In the genomic region with DNA sequence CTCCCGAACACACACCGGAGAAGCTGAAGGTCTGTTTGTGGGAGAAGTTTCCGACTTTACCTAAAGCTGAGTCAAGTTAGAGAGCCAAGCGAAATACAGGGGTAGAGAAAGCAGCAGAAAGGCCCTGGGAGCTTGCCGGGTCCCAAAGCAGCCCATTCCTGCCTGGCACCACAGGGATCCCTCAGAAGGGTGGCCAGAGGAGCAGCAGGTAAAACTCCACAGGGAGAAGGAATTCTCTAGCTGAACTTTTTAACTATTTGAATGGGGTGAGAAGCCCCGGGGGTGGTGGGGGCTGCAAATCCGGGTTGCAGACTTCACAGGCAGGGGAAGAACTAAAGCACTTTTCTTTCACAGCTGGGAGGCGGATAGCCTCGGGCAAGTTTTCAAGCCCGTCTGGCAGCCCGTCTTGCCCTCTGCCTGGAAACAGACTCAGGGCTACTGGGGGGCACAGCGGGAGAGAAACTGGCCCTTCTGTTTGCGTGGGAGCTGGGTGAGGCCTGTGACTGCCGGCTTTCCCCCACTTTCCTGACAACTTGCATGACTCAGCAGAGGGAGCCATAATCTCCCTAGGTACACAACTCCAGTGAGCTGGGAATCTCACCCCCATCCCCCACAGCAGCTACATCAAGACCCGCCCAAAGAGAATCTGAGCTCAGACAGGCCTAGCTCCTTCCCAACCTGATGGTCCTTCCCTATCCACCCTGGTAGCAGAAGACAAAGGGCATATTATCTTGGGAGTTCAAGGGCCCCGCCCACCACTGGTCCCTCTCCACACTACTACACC, we compare ENCODE assay signal across 11 cellular contexts.
DNase-seq lines count a peak whose midpoint lies in the region; ATAC-seq and TF ChIP-seq lines count a peak whose summit lies in the region.
"Had no signal": no experiment of that assay in that cellular context is flagged by ENCODE, and none has a peak within 500 bp of the region (broad histone marks: within the 10 kb centered on the region; RNA-seq: fewer than 3 reads in every experiment).

No MANE protein-coding gene starts in this region.

- H3K36me3 ChIP-seq in HEK293 (ENCODE audit: control insufficient read depth in 2 of 2, insufficient read depth in 1 of 2, low read length in 2 of 2) (no peaks in the 10 kb centered on the region), RWPE2 (ENCODE audit: low read depth) (no peaks in the 10 kb centered on the region), fibroblast of lung (ENCODE audit: control insufficient read depth, insufficient read depth, low read length) (no peaks in the 10 kb centered on the region), skeletal muscle satellite cell (ENCODE audit: insufficient read depth, low read length) (peaks cover 9% of the 10 kb centered on the region)

- H3K27me3 ChIP-seq in RWPE2 (ENCODE audit: insufficient read depth, poor library complexity, severe bottlenecking): no peaks in the 10 kb centered on the region
- no peaks in the 10 kb centered on the region for H3K27me3 ChIP-seq in fibroblast of lung (ENCODE audit: control insufficient read depth, insufficient read depth, low read length)
- no peaks in the 10 kb centered on the region for H3K27me3 ChIP-seq in skeletal muscle satellite cell (ENCODE audit: control insufficient read depth, insufficient read depth, low read length)
- H3K27me3 ChIP-seq in right cardiac atrium (ENCODE audit: control insufficient read depth, insufficient read depth): no peaks in the 10 kb centered on the region
- H3K27me3 ChIP-seq: heart right ventricle had no signal

- ATAC-seq in RWPE2 (ENCODE audit: low read depth) (peak; percentile 25; the same call in 2 of the 3 replicates), GM19351 (IDR thresholded peaks at IDR 0.05; ENCODE audit: unreplicated experiment) (no peak), right cardiac atrium (no peak), HG03280 (IDR thresholded peaks at IDR 0.05; ENCODE audit: unreplicated experiment) (no peak)
- ATAC-seq: heart right ventricle, SK-N-SH treated with all-trans-retinoic acid at 6 μM for 48 hours had no signal

- H3K9ac ChIP-seq in fibroblast of lung (ENCODE audit: insufficient read depth, low read length) (no peak overlapping the region), skeletal muscle satellite cell (ENCODE audit: low read depth, low read length) (peak overlapping the region; percentile 30)
- H3K9ac ChIP-seq: parathyroid adenoma had no signal

- no peak overlapping the region for H2AFZ ChIP-seq in fibroblast of lung (ENCODE audit: low read length)
- H2AFZ ChIP-seq: parathyroid adenoma had no signal

- H4K20me1 ChIP-seq in fibroblast of lung (ENCODE audit: control insufficient read depth, extremely low read depth, insufficient read depth, low read length): no peaks in the 10 kb centered on the region

- H3K4me1 ChIP-seq in HEK293 (ENCODE audit: control insufficient read depth, insufficient read depth, low read length): no peaks in the 10 kb centered on the region
- peaks cover 18% of the 10 kb centered on the region for H3K4me1 ChIP-seq in RWPE2 (ENCODE audit: insufficient read depth, poor library complexity, severe bottlenecking)
- H3K4me1 ChIP-seq in fibroblast of lung (ENCODE audit: control insufficient read depth, extremely low read depth, insufficient read depth, low read length): peaks cover 2% of the 10 kb centered on the region
- H3K4me1 ChIP-seq in skeletal muscle satellite cell (ENCODE audit: control insufficient read depth, insufficient read depth, low read length): peaks cover 34% of the 10 kb centered on the region
- H3K4me1 ChIP-seq in right cardiac atrium (ENCODE audit: control insufficient read depth, insufficient read depth, low read length): no peaks in the 10 kb centered on the region
- H3K4me1 ChIP-seq: parathyroid adenoma had no signal

- H3K9me3 ChIP-seq in HEK293 (ENCODE audit: control insufficient read depth, insufficient read depth, low read depth, low read length): no peaks in the 10 kb centered on the region
- H3K9me3 ChIP-seq in RWPE2 (ENCODE audit: severe bottlenecking): no peaks in the 10 kb centered on the region
- no peaks in the 10 kb centered on the region for H3K9me3 ChIP-seq in fibroblast of lung (ENCODE audit: control insufficient read depth, insufficient read depth, low read depth, low read length)
- H3K9me3 ChIP-seq in skeletal muscle satellite cell (replicated peaks; ENCODE audit: low read length): no peaks in the 10 kb centered on the region
- no peaks in the 10 kb centered on the region for H3K9me3 ChIP-seq in right cardiac atrium (ENCODE audit: control insufficient read depth, low read length)

- CTCF ChIA-PET in HEK293 (lab: Yijun Ruan, JAX): interaction anchor here (0.6 to 3.3 kb wide), 4 partner anchors 10 to 225 kb away, joined by 3 to 12 read pairs (median 3); no protein-coding TSS in a partner anchor

- DNase-seq in RWPE2 (ENCODE audit: low spot score) (no peak), fibroblast of lung (ENCODE audit: low read depth in 2 of 2) (peak; percentile 25 to 65), right cardiac atrium (no peak)
- DNase-seq: heart right ventricle, NCI-H1436 treated with DMSO at 0.1 percent for 48 hours had no signal

- WGBS in right cardiac atrium: 91% methylated on average over 16 of the region's 16 CpGs

- H3K79me2 ChIP-seq in fibroblast of lung (ENCODE audit: control insufficient read depth, insufficient read depth, low read length): no peaks in the 10 kb centered on the region
- H3K79me2 ChIP-seq: parathyroid adenoma had no signal

- H3K4me3 ChIP-seq in HEK293 (ENCODE audit: low read depth, low read length) (no peak overlapping the region), RWPE2 (ENCODE audit: severe bottlenecking) (no peak overlapping the region), fibroblast of lung (replicated peaks in 1 of 4; ENCODE audit: control extremely low read depth in 1 of 4, insufficient read depth in 1 of 4, low read depth in 3 of 4, low read length in 4 of 4) (no peak overlapping the region), skeletal muscle satellite cell (ENCODE audit: low read length) (no peak overlapping the region), right cardiac atrium (ENCODE audit: low read length) (no peak overlapping the region)
- H3K4me3 ChIP-seq: heart right ventricle had no signal

- H3K4me2 ChIP-seq in fibroblast of lung (ENCODE audit: extremely low read depth, insufficient read depth, low read length) (no peak overlapping the region), skeletal muscle satellite cell (ENCODE audit: low read length) (peak overlapping the region; percentile 47)

- intact Hi-C loops in right cardiac atrium (cut with DNase I): loop anchor here in 1 of 4 donors (5.0 kb wide), 1 partner anchor 324 kb away; the partner anchor contains the start of gene ADM

- POLR2A ChIA-PET in HEK293 (lab: Yijun Ruan, JAX): no interaction called here

- TF ChIP-seq CTCF in HEK293 (tag by site-specific recombination; IDR thresholded peaks at IDR 0.05): no peak
- TF ChIP-seq CTCF in RWPE2 (IDR thresholded peaks at IDR 0.05; ENCODE audit: poor library complexity, severe bottlenecking): no peak
- TF ChIP-seq CTCF in fibroblast of lung (conservative IDR thresholded peaks at IDR 0.05 in 1 of 2, IDR thresholded peaks at IDR 0.05 in 1 of 2; ENCODE audit: low read depth in 1 of 2, low read length in 2 of 2): no peak

- H3K27ac ChIP-seq in HEK293 (ENCODE audit: extremely low read depth, low read depth, low read length) (no peak overlapping the region), RWPE2 (ENCODE audit: poor library complexity, severe bottlenecking) (peak overlapping the region; percentile 68), fibroblast of lung (ENCODE audit: insufficient read depth, low read length) (no peak overlapping the region), right cardiac atrium (ENCODE audit: low read length) (no peak overlapping the region)
- H3K27ac ChIP-seq: heart right ventricle, parathyroid adenoma had no signal

TF ChIP-seq in HEK293, 187 proteins besides CTCF, POLR2A, EP300 and RAD21:
- TF ChIP-seq ZNF670 (tag by site-specific recombination; IDR thresholded peaks at IDR 0.05; ENCODE audit: low read depth) (no peak), ZNF514 (tag by site-specific recombination; IDR thresholded peaks at IDR 0.05) (no peak), ZFHX2 (tag by site-specific recombination; conservative IDR thresholded peaks at IDR 0.05) (0 out of 2 replicates have a peak, but pooled peaks have one; percentile 7), ZNF398 (tag by site-specific recombination; IDR thresholded peaks at IDR 0.05) (peak; percentile 58; the same call in 1 of the 2 replicates), ZIC2 (tag by site-specific recombination; IDR thresholded peaks at IDR 0.05) (peak; percentile 58)

Comparison
In these comparisons a context has a peak if more than half of its experiments do, and no peak if none do; other contexts are left out.
1. DNase-seq: peak in fibroblast of lung (2 of 2); none in RWPE2 (single experiment) and right cardiac atrium (0 of 3).